ENCODE assay signal across 29 cellular contexts in genomic region chr1:55735110-55735509, GRCh38.
DNase-seq lines count a peak whose midpoint lies in the region; ATAC-seq, FAIRE-seq and TF ChIP-seq lines count a peak whose summit lies in the region.
"Had no signal": no experiment of that assay in that cellular context is flagged by ENCODE, and none has a peak within 500 bp of the region (broad histone marks: within the 10 kb centered on the region; RNA-seq: fewer than 3 reads in every experiment).

No MANE protein-coding gene starts in this region.

- H3K36me3 ChIP-seq in bronchial epithelial cell (ENCODE audit: control insufficient read depth, insufficient read depth, low read length) (no peaks in the 10 kb centered on the region), psoas muscle (ENCODE audit: insufficient read depth in 1 of 2, low read depth in 1 of 2) (no peaks in the 10 kb centered on the region)
- H3K36me3 ChIP-seq: ovary, thoracic aorta had no signal

- peak in 3 of 4 donors; percentile 72 to 84 (median 77) for ATAC-seq in psoas muscle
- ATAC-seq: activated CD8-positive, alpha-beta T cell treated with anti-CD3 and anti-CD28 coated beads for 36 hours; natural killer cell treated with Interleukin-12 subunit alpha and Interleukin-12 subunit beta and Interleukin-15 and Interleukin-18, amount 100 ng/mL, for 72 hours; right cardiac atrium; stimulated activated naive CD8-positive, alpha-beta T cell treated with anti-CD3 and anti-CD28 coated beads, Interleukin-15, Interleukin-2, amounts not matched to agents 100 U/mL and 50 U/mL, for 24 hours; T-cell had no signal

- TF ChIP-seq CTCF in bronchial epithelial cell (IDR thresholded peaks at IDR 0.05; ENCODE audit: insufficient read depth, low read length, severe bottlenecking) (no peak), psoas muscle (IDR thresholded peaks at IDR 0.05) (no peak), GM10248 (IDR thresholded peaks at IDR 0.05; ENCODE audit: control extremely low read depth, extremely low read depth, low read depth, missing control alignments) (no peak)

- no peak overlapping the region for H3K27ac ChIP-seq in psoas muscle
- H3K27ac ChIP-seq: dorsolateral prefrontal cortex, KMS-11, ovary, thoracic aorta had no signal

- intact Hi-C loops in psoas muscle (cut with DNase I) = no loop called here

- H3K27me3 ChIP-seq in bronchial epithelial cell (ENCODE audit: control insufficient read depth, insufficient read depth, low read length) (no peaks in the 10 kb centered on the region), psoas muscle (ENCODE audit: insufficient read depth in 3 of 3, low read length in 2 of 3) (no peaks in the 10 kb centered on the region)
- H3K27me3 ChIP-seq: dorsolateral prefrontal cortex, ovary had no signal

- H3K9me3 ChIP-seq in psoas muscle = no peaks in the 10 kb centered on the region
- H3K9me3 ChIP-seq: ovary, thoracic aorta had no signal

- no peaks in the 10 kb centered on the region for H3K4me1 ChIP-seq in psoas muscle

- FAIRE-seq in H54 (lab: Jason Lieb, UNC) (peak; percentile 94), bronchial epithelial cell (lab: Jason Lieb, UNC) (no peak)
- FAIRE-seq: GM19239 had no signal

- H3K4me3 ChIP-seq in bronchial epithelial cell (ENCODE audit: low read depth, low read length) (no peak overlapping the region), psoas muscle (no peak overlapping the region)
- H3K4me3 ChIP-seq: dorsolateral prefrontal cortex, ovary, thoracic aorta had no signal

- no peak for TF ChIP-seq POLR2A in H54 (IDR thresholded peaks at IDR 0.05; ENCODE audit: low read depth, low read length)

- CTCF ChIA-PET in GM10248 (lab: Yijun Ruan, JAX) = no interaction called here

- DNase-seq in H54 (ENCODE audit: insufficient read length, low spot score) (peak; percentile 37), NCI-H2107 (lab: John Stamatoyannopoulos, UW) (peak; percentile 9), bronchial epithelial cell (ENCODE audit: low read depth) (peak; percentile 8), psoas muscle (no peak), NCI-H2196 (lab: John Stamatoyannopoulos, UW; ENCODE audit: unreplicated experiment) (no peak), GM10248 (ENCODE audit: extremely low spot score) (no peak)
- DNase-seq in stimulated activated CD4-positive, alpha-beta T cell treated with anti-CD3 and anti-CD28 coated beads, Interleukin-2, amount 100 ng/mL, for 24 hours = no peak
- DNase-seq: activated CD4-positive, CD25-positive, alpha-beta regulatory T cell treated with anti-CD3 and anti-CD28 coated beads, Interleukin-2, amount 50 U/mL, for 72 hours; activated CD8-positive, alpha-beta T cell treated with anti-CD3 and anti-CD28 coated beads for 36 hours; activated effector memory CD4-positive, alpha-beta T cell treated with Interleukin-2 at 50 U/mL for 16 hours; activated naive CD8-positive, alpha-beta T cell treated with anti-CD3 and anti-CD28 coated beads, Interleukin-2, amount 10 ng/mL, durations not matched to agents 7 days and 5 days; CD4-positive, CD25-positive, alpha-beta regulatory T cell; cerebellar nuclear complex; dorsolateral prefrontal cortex; foreskin melanocyte; hippocampal formation; immature natural killer cell; NCI-H187; NCI-H345; ovary; right cardiac atrium; SHP77; stimulated activated CD4-positive, alpha-beta T cell treated with anti-CD3 and anti-CD28 coated beads, Interleukin-12 subunit alpha, Interleukin-12 subunit beta, amount 100 ng/mL, for 4 hours; stimulated activated naive CD8-positive, alpha-beta T cell treated with anti-CD3 and anti-CD28 coated beads, Interleukin-15, Interleukin-2, amounts not matched to agents 100 U/mL and 50 U/mL, for 24 hours; T-cell had no signal

- POLR2A ChIA-PET in GM10248 (lab: Yijun Ruan, JAX) = no interaction called here

Comparison
In these comparisons a context has a peak if more than half of its experiments do, and no peak if none do; other contexts are left out.
1. DNase-seq: peak in H54 (single experiment), NCI-H2107 (single experiment) and bronchial epithelial cell (single experiment); none in psoas muscle (0 of 2), stimulated activated CD4-positive, alpha-beta T cell treated with anti-CD3 and anti-CD28 coated beads, Interleukin-2, amount 100 ng/mL, for 24 hours (0 of 2), NCI-H2196 (single experiment) and GM10248 (single experiment).